In the genomic region with DNA sequence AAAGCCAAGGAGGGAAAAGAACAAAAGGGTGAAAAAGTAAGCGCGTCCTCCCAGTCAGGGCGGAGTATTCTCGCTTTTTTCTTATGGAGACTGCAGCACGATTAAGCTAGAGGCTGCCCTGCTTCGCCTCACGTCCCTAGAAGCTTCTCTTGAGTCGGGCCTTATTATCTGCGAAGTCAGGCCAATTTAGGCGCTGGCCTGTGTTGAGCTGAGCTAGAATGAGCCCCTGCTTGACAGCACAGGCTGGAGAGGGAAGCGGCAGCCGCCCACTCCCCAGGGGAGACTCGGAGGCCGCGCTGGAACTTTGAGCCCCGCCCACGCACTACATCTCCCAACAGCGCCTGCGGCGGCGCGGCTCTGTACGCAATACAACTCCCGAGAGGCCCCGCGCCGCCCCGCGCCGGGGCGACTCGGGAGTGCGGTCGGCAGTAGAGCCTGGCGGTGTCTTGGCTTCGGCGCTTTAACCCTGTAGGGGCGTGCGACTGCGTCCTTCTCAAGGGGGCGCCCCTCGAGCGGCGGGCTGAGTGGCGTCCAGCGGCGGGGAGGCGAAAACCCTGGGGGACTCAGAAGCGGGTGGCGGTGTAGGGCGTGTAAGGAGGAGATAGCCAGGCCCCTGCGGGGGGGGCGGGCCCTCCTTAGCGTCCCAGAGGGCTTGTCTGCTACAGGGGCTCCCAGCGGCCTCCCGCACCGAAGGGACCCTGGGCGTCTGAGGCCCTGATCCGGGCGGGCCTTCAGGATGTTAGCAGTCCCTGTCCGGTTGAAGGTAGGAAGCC, we compare ENCODE assay signal across 7 cellular contexts. TPM values are rescaled to one million over a fixed set of nuclear protein-coding genes. Genes with fewer than 3 reads are reported as not detected.
A peak's percentile ranks its signal among the peaks of the same experiment; 100 is the strongest.
DNase-seq lines count a peak whose midpoint lies in the region; ATAC-seq and TF ChIP-seq lines count a peak whose summit lies in the region.

No MANE protein-coding gene starts in this region.

- peaks cover 29% of the 10 kb centered on the region for H3K4me1 Mint-ChIP-seq in T-helper 2 cell treated with Interferon-gamma antibody and Interleukin-4, amounts not matched to agents 5 μg/mL and 100 μg/mL, for 36 hours (ENCODE audit: low read depth)

- DNase-seq in NCI-H1694 (lab: John Stamatoyannopoulos, UW) (peak; percentile 78), ascending aorta (ENCODE audit: low spot score in 2 of 2) (peak; percentile 70 to 95), hepatic stellate cell (ENCODE audit: low spot score) (peak; percentile 87), retina (peak; percentile 98)
- DNase-seq in T-helper 2 cell treated with Interferon-gamma antibody and Interleukin-4, amounts not matched to agents 5 μg/mL and 100 μg/mL, for 36 hours (ENCODE audit: low spot score): peak; percentile 92

- H3K36me3 Mint-ChIP-seq in T-helper 2 cell treated with Interferon-gamma antibody and Interleukin-4, amounts not matched to agents 5 μg/mL and 100 μg/mL, for 36 hours (ENCODE audit: low read depth): peaks cover 37% of the 10 kb centered on the region

- H3K27ac ChIP-seq in ascending aorta: peak overlapping the region; percentile 98

- no peaks in the 10 kb centered on the region for H3K27me3 Mint-ChIP-seq in T-helper 2 cell treated with Interferon-gamma antibody and Interleukin-4, amounts not matched to agents 5 μg/mL and 100 μg/mL, for 36 hours (ENCODE audit: low read depth)

- no peaks in the 10 kb centered on the region for H3K27me3 ChIP-seq in ascending aorta

- H3K9me3 Mint-ChIP-seq in T-helper 2 cell treated with Interferon-gamma antibody and Interleukin-4, amounts not matched to agents 5 μg/mL and 100 μg/mL, for 36 hours: peaks cover 21% of the 10 kb centered on the region

- H3K27ac Mint-ChIP-seq in T-helper 2 cell treated with Interferon-gamma antibody and Interleukin-4, amounts not matched to agents 5 μg/mL and 100 μg/mL, for 36 hours: peak overlapping the region; percentile 95

- peaks cover 0 to 12% of the 10 kb centered on the region in 2 donors for H3K9me3 ChIP-seq in ascending aorta

- peaks cover 9 to 26% of the 10 kb centered on the region in 2 donors for H3K4me1 ChIP-seq in ascending aorta

- H3K36me3 ChIP-seq in ascending aorta: peaks cover 1 to 18% of the 10 kb centered on the region in 2 donors

- ATAC-seq in GM18502 (IDR thresholded peaks at IDR 0.05; ENCODE audit: poor library complexity, unreplicated experiment) (peak; percentile 75), HG02885 (IDR thresholded peaks at IDR 0.05; ENCODE audit: poor library complexity, unreplicated experiment) (peak; percentile 68)

- peak overlapping the region; percentile 76 to 78 for H3K4me3 ChIP-seq in ascending aorta

- intact Hi-C loops in ascending aorta (cut with DNase I): loop anchor here (1.0 to 2.0 kb wide), 4 partner anchors 24 to 116 kb away; a partner anchor contains a TSS

- TF ChIP-seq CTCF in ascending aorta (IDR thresholded peaks at IDR 0.05): peak in 1 of 3 experiments; percentile 3

- H3K4me3 Mint-ChIP-seq in T-helper 2 cell treated with Interferon-gamma antibody and Interleukin-4, amounts not matched to agents 5 μg/mL and 100 μg/mL, for 36 hours: peak overlapping the region; percentile 92

RNA-seq across cellular contexts. Expression of a gene that starts 0.9 kb away (rescaled TPM):
- 3.1 TPM for total RNA-seq in ascending aorta

RNA-seq across cellular contexts. Expression of a gene that starts 24.7 kb away (rescaled TPM):
- total RNA-seq in ascending aorta: 21.5 TPM

RNA-seq across cellular contexts. Expression of a gene that starts 55.8 kb away (rescaled TPM):
- total RNA-seq in ascending aorta: 11.3 TPM

Comparison
In these comparisons a context has a peak if more than half of its experiments do, and no peak if none do; other contexts are left out.
1. Peak in every context shown above with its lines: DNase-seq, ATAC-seq, H3K4me3 ChIP-seq and H3K27ac ChIP-seq.